In the genomic region with DNA sequence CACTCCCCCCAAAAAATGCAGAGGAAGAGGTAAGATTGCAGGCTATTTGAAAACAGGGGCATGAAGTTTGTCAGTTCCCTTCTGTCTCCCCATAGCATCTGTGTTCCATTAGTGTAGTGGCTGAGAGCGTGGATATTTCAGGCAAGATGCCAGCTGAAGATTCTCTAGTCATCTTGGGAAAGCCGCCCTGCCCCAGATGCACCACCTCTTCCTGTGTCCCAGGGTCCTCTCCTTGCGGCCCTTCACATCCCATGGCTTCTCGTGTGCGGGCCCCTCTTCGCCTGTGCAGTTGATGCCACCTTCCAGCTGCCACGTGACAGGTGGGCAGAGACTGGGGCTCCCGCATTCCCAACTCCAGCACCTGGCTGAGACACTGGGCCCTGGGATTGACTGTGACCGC, we compare ENCODE assay signal across 14 cellular contexts. TPM values are rescaled to one million over a fixed set of nuclear protein-coding genes. Genes with fewer than 3 reads are reported as not detected.
DNase-seq lines count a peak whose midpoint lies in the region; ATAC-seq lines count a peak whose summit lies in the region.
"Had no signal": no experiment of that assay in that cellular context is flagged by ENCODE, and none has a peak within 500 bp of the region (broad histone marks: within the 10 kb centered on the region; RNA-seq: fewer than 3 reads in every experiment).

No MANE protein-coding gene starts in this region.

- peak overlapping the region; percentile 2 for H3K27ac Mint-ChIP-seq in activated T-cell treated with anti-CD3 and anti-CD28 coated beads, Interleukin-2, amount 50 U/mL, for 72 hours
- peak overlapping the region; percentile 87 for H3K27ac Mint-ChIP-seq in stimulated activated effector memory CD8-positive, alpha-beta T cell treated with anti-CD3 and anti-CD28 coated beads, Interleukin-12 subunit alpha, Interleukin-12 subunit beta, amount 100 ng/mL, for 72 hours

- no peaks in the 10 kb centered on the region for H3K27me3 Mint-ChIP-seq in activated T-cell treated with anti-CD3 and anti-CD28 coated beads, Interleukin-2, amount 50 U/mL, for 72 hours (ENCODE audit: low read depth)
- H3K27me3 Mint-ChIP-seq: activated CD4-positive, alpha-beta memory T cell treated with anti-CD3 and anti-CD28 coated beads for 36 hours had no signal

- H3K4me1 Mint-ChIP-seq in activated T-cell treated with anti-CD3 and anti-CD28 coated beads, Interleukin-2, amount 50 U/mL, for 72 hours (ENCODE audit: low read depth), result peaks cover 38% of the 10 kb centered on the region
- H3K4me1 Mint-ChIP-seq in stimulated activated effector memory CD8-positive, alpha-beta T cell treated with anti-CD3 and anti-CD28 coated beads, Interleukin-12 subunit alpha, Interleukin-12 subunit beta, amount 100 ng/mL, for 72 hours, result peaks cover 33% of the 10 kb centered on the region

- no peaks in the 10 kb centered on the region for H3K9me3 Mint-ChIP-seq in activated T-cell treated with anti-CD3 and anti-CD28 coated beads, Interleukin-2, amount 50 U/mL, for 72 hours
- no peaks in the 10 kb centered on the region for H3K9me3 Mint-ChIP-seq in stimulated activated effector memory CD8-positive, alpha-beta T cell treated with anti-CD3 and anti-CD28 coated beads, Interleukin-12 subunit alpha, Interleukin-12 subunit beta, amount 100 ng/mL, for 72 hours
- H3K9me3 Mint-ChIP-seq: activated CD4-positive, alpha-beta memory T cell treated with anti-CD3 and anti-CD28 coated beads for 36 hours had no signal

- DNase-seq in activated T-cell treated with anti-CD3 and anti-CD28 coated beads, Interleukin-2, amount 50 U/mL, for 72 hours, result no peak
- DNase-seq in activated T-cell treated with anti-CD3 and anti-CD28 coated beads for 4 hours, result no peak
- peak; percentile 82 for DNase-seq in RPMI7951 (ENCODE audit: low read depth)
- peak; percentile 91 for DNase-seq in fibroblast of peridontal ligament (ENCODE audit: extremely low read depth)
- DNase-seq in stimulated activated effector memory CD8-positive, alpha-beta T cell treated with anti-CD3 and anti-CD28 coated beads, Interleukin-12 subunit alpha, Interleukin-12 subunit beta, amount 100 ng/mL, for 72 hours (ENCODE audit: low spot score in 2 of 2), result no peak
- no peak for DNase-seq in NCI-H748 (lab: John Stamatoyannopoulos, UW; ENCODE audit: unreplicated experiment)
- DNase-seq in NCI-H1092 (lab: John Stamatoyannopoulos, UW), result no peak
- DNase-seq: ACHN; activated CD4-positive, alpha-beta memory T cell treated with anti-CD3 and anti-CD28 coated beads for 36 hours; NCI-H82; posterior cingulate gyrus had no signal

- H3K4me3 Mint-ChIP-seq in activated T-cell treated with anti-CD3 and anti-CD28 coated beads, Interleukin-2, amount 50 U/mL, for 72 hours, result no peak overlapping the region
- H3K4me3 Mint-ChIP-seq in stimulated activated effector memory CD8-positive, alpha-beta T cell treated with anti-CD3 and anti-CD28 coated beads, Interleukin-12 subunit alpha, Interleukin-12 subunit beta, amount 100 ng/mL, for 72 hours, result no peak overlapping the region
- H3K4me3 Mint-ChIP-seq: activated CD4-positive, alpha-beta memory T cell treated with anti-CD3 and anti-CD28 coated beads for 36 hours had no signal

- H3K36me3 Mint-ChIP-seq in activated T-cell treated with anti-CD3 and anti-CD28 coated beads, Interleukin-2, amount 50 U/mL, for 72 hours (ENCODE audit: insufficient read depth in 2 of 2), result peaks cover 2 to 6% of the 10 kb centered on the region in 2 donors
- H3K36me3 Mint-ChIP-seq in stimulated activated effector memory CD8-positive, alpha-beta T cell treated with anti-CD3 and anti-CD28 coated beads, Interleukin-12 subunit alpha, Interleukin-12 subunit beta, amount 100 ng/mL, for 72 hours, result peaks cover 51% of the 10 kb centered on the region

- ATAC-seq in activated T-cell treated with anti-CD3 and anti-CD28 coated beads, Interleukin-2, amount 50 U/mL, for 72 hours (replicated peaks in 1 of 2), result no peak
- no peak for ATAC-seq in stimulated activated effector memory CD8-positive, alpha-beta T cell treated with anti-CD3 and anti-CD28 coated beads, Interleukin-12 subunit alpha, Interleukin-12 subunit beta, amount 100 ng/mL, for 72 hours
- ATAC-seq in HG02970 (IDR thresholded peaks at IDR 0.05; ENCODE audit: low FRiP score, unreplicated experiment), result no peak
- ATAC-seq: esophagus mucosa, HCT116 had no signal

RNA-seq across cellular contexts. Expression of a gene that starts 16.1 kb away (rescaled TPM):
- total RNA-seq in activated T-cell treated with anti-CD3 and anti-CD28 coated beads, Interleukin-2, amount 50 U/mL, for 72 hours, result 10 to 100 TPM; 23.2 to 29.3 TPM
- total RNA-seq in RPMI7951 (2014; rRNA removed; shearing (Covaris generic)), result 21.3 and 23.5 TPM in 2 replicates

RNA-seq across cellular contexts. Expression of a gene that starts 16.4 kb away (rescaled TPM):
- 10 to 100 TPM; 70.8 to 72.6 TPM for total RNA-seq in activated T-cell treated with anti-CD3 and anti-CD28 coated beads, Interleukin-2, amount 50 U/mL, for 72 hours
- 116 and 147 TPM in 2 replicates for total RNA-seq in RPMI7951 (2014; rRNA removed; shearing (Covaris generic))

RNA-seq across cellular contexts. Expression of a gene that starts 41.0 kb away (rescaled TPM):
- total RNA-seq in activated T-cell treated with anti-CD3 and anti-CD28 coated beads, Interleukin-2, amount 50 U/mL, for 72 hours, result 100 to 1,000 TPM; 202 to 225 TPM
- total RNA-seq in RPMI7951 (2014; rRNA removed; shearing (Covaris generic)), result 131 and 142 TPM in 2 replicates

RNA-seq across cellular contexts. Expression of a gene that starts 55.7 kb away (rescaled TPM):
- total RNA-seq in activated T-cell treated with anti-CD3 and anti-CD28 coated beads, Interleukin-2, amount 50 U/mL, for 72 hours, result 100 to 1,000 TPM; 188 to 228 TPM
- 46.1 and 49.3 TPM in 2 replicates for total RNA-seq in RPMI7951 (2014; rRNA removed; shearing (Covaris generic))

Comparison
In these comparisons a context has a peak if more than half of its experiments do, and no peak if none do; other contexts are left out.
1. DNase-seq: peak in RPMI7951 (single experiment) and fibroblast of peridontal ligament (single experiment); none in activated T-cell treated with anti-CD3 and anti-CD28 coated beads, Interleukin-2, amount 50 U/mL, for 72 hours (0 of 2), activated T-cell treated with anti-CD3 and anti-CD28 coated beads for 4 hours (single experiment), stimulated activated effector memory CD8-positive, alpha-beta T cell treated with anti-CD3 and anti-CD28 coated beads, Interleukin-12 subunit alpha, Interleukin-12 subunit beta, amount 100 ng/mL, for 72 hours (0 of 2), NCI-H748 (single experiment) and NCI-H1092 (single experiment).